Comparison of ENCODE assay signal across 8 cellular contexts in genomic region chr11:10302744-10303557, GRCh38. TPM values are rescaled to one million over a fixed set of nuclear protein-coding genes. Genes with fewer than 3 reads are reported as not detected.
A peak's percentile ranks its signal among the peaks of the same experiment; 100 is the strongest.
DNase-seq lines count a peak whose midpoint lies in the region; ATAC-seq and TF ChIP-seq lines count a peak whose summit lies in the region.

No MANE protein-coding gene starts in this region.

- H3K27ac Mint-ChIP-seq in endothelial cell (ENCODE audit: unreplicated experiment): peak overlapping the region; percentile 86

- H3K9me3 Mint-ChIP-seq in endothelial cell (ENCODE audit: unreplicated experiment): no peaks in the 10 kb centered on the region

- peak overlapping the region; percentile 99 for H3K4me3 Mint-ChIP-seq in endothelial cell (ENCODE audit: unreplicated experiment)

- H3K36me3 Mint-ChIP-seq in endothelial cell (ENCODE audit: low read depth, unreplicated experiment): peaks cover 22% of the 10 kb centered on the region

- no peak for ATAC-seq in HG02938 (IDR thresholded peaks at IDR 0.05; ENCODE audit: unreplicated experiment)

- DNase-seq in NCI-H345 (lab: John Stamatoyannopoulos, UW) (peak; percentile 64), NCI-H345 treated with DMSO at 0.1 percent for 48 hours (lab: John Stamatoyannopoulos, UW; ENCODE audit: unreplicated experiment) (no peak), NCI-H226 (peak; percentile 65), activated T-cell treated with anti-CD3 and anti-CD28 coated beads for 1 hour (ENCODE audit: low read depth) (peak; percentile 66), endothelial cell (ENCODE audit: low spot score) (peak; percentile 58), mesenteric fat pad (ENCODE audit: low spot score) (peak; percentile 96)
- peak; percentile 63 for DNase-seq in stimulated activated naive CD4-positive, alpha-beta T cell treated with Interleukin-2 at 50 U/mL for 16 hours (lab: John Stamatoyannopoulos, UW)

- TF ChIP-seq CTCF in endothelial cell (IDR thresholded peaks at IDR 0.05; ENCODE audit: unreplicated experiment): no peak

- peaks cover 26% of the 10 kb centered on the region for H3K4me1 Mint-ChIP-seq in endothelial cell (ENCODE audit: unreplicated experiment)

- H3K27me3 Mint-ChIP-seq in endothelial cell (ENCODE audit: unreplicated experiment): peaks cover 18% of the 10 kb centered on the region

RNA-seq across cellular contexts. Expression of gene ADM, which starts 1.9 kb away (rescaled TPM):
- total RNA-seq in endothelial cell (ENCODE audit: unreplicated experiment) (78.3 TPM), mesenteric fat pad (663 TPM)

RNA-seq across cellular contexts. Expression of gene SBF2, which starts 8.9 kb away (rescaled TPM):
- total RNA-seq in endothelial cell (ENCODE audit: unreplicated experiment): 40.8 TPM
- total RNA-seq in mesenteric fat pad: 99.7 TPM
